Comparison of ENCODE assay signal across 10 cellular contexts in the genomic region with DNA sequence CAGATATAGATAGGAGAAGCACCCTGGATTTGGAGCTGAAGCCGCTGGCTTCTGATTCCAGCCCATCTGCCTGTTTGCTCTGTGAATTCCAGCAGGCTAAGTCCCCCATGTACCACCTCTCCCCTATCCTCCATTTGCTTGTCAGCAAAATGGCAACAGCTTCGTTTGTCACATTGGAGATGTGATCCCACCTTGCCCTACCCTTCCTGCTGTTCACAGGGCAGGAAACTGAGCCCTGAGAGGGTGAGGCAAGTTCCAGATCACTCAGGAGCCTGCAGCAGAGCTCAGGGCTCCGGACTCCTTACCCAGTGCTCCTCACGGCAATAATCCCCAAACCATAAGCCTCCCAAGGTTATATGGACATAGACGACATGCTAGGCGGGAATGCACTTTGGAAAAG. TPM values are rescaled to one million over a fixed set of nuclear protein-coding genes. Genes with fewer than 3 reads are reported as not detected.
DNase-seq lines count a peak whose midpoint lies in the region; ATAC-seq and TF ChIP-seq lines count a peak whose summit lies in the region.
"Had no signal": no experiment of that assay in that cellular context is flagged by ENCODE, and none has a peak within 500 bp of the region (broad histone marks: within the 10 kb centered on the region; RNA-seq: fewer than 3 reads in every experiment).

No MANE protein-coding gene starts in this region.

- peaks cover 98% of the 10 kb centered on the region for H3K4me1 ChIP-seq in suprapubic skin

- no peaks in the 10 kb centered on the region for H3K27me3 ChIP-seq in suprapubic skin

- no peaks in the 10 kb centered on the region for H3K27me3 Mint-ChIP-seq in activated T-cell treated with anti-CD3 and anti-CD28 coated beads, Interleukin-2, amount 50 U/mL, for 24 hours
- H3K27me3 Mint-ChIP-seq in activated naive CD8-positive, alpha-beta T cell treated with anti-CD3 and anti-CD28 coated beads, Interleukin-2, amount 10 ng/mL, durations not matched to agents 7 days and 5 days, result no peaks in the 10 kb centered on the region
- no peaks in the 10 kb centered on the region for H3K27me3 Mint-ChIP-seq in memory B cell

- no peak for TF ChIP-seq CTCF in suprapubic skin (IDR thresholded peaks at IDR 0.05)

- TF ChIP-seq EP300 in suprapubic skin (IDR thresholded peaks at IDR 0.05), result no peak

- POLR2A ChIA-PET in activated naive CD8-positive, alpha-beta T cell treated with anti-CD3 and anti-CD28 coated beads, Interleukin-2, amount 10 ng/mL, durations not matched to agents 7 days and 5 days (lab: Charles Lee), result interaction anchor here (1.0 to 4.5 kb wide), 4 partner anchors 10 to 19 kb away, joined by 3 to 33 read pairs (median 11); no protein-coding TSS in a partner anchor

- peaks cover 5% of the 10 kb centered on the region for H3K36me3 ChIP-seq in suprapubic skin

- H3K36me3 Mint-ChIP-seq in activated T-cell treated with anti-CD3 and anti-CD28 coated beads, Interleukin-2, amount 50 U/mL, for 24 hours (ENCODE audit: low read depth), result peaks cover 98% of the 10 kb centered on the region
- H3K36me3 Mint-ChIP-seq in activated naive CD8-positive, alpha-beta T cell treated with anti-CD3 and anti-CD28 coated beads, Interleukin-2, amount 10 ng/mL, durations not matched to agents 7 days and 5 days, result peaks cover 42% of the 10 kb centered on the region
- H3K36me3 Mint-ChIP-seq in memory B cell, result peaks cover 38% of the 10 kb centered on the region

- no peaks in the 10 kb centered on the region for H3K9me3 Mint-ChIP-seq in activated T-cell treated with anti-CD3 and anti-CD28 coated beads, Interleukin-2, amount 50 U/mL, for 24 hours
- H3K9me3 Mint-ChIP-seq in activated naive CD8-positive, alpha-beta T cell treated with anti-CD3 and anti-CD28 coated beads, Interleukin-2, amount 10 ng/mL, durations not matched to agents 7 days and 5 days, result no peaks in the 10 kb centered on the region
- no peaks in the 10 kb centered on the region for H3K9me3 Mint-ChIP-seq in memory B cell

- H3K4me3 Mint-ChIP-seq in activated T-cell treated with anti-CD3 and anti-CD28 coated beads, Interleukin-2, amount 50 U/mL, for 24 hours, result no peak overlapping the region
- H3K4me3 Mint-ChIP-seq in activated naive CD8-positive, alpha-beta T cell treated with anti-CD3 and anti-CD28 coated beads, Interleukin-2, amount 10 ng/mL, durations not matched to agents 7 days and 5 days, result peak overlapping the region; percentile 72
- peak overlapping the region; percentile 78 for H3K4me3 Mint-ChIP-seq in memory B cell

- no peak overlapping the region for H3K4me3 ChIP-seq in suprapubic skin

- no peaks in the 10 kb centered on the region for H3K9me3 ChIP-seq in suprapubic skin

- peak overlapping the region; percentile 86 for H3K27ac Mint-ChIP-seq in activated T-cell treated with anti-CD3 and anti-CD28 coated beads, Interleukin-2, amount 50 U/mL, for 24 hours
- peak overlapping the region; percentile 80 for H3K27ac Mint-ChIP-seq in activated naive CD8-positive, alpha-beta T cell treated with anti-CD3 and anti-CD28 coated beads, Interleukin-2, amount 10 ng/mL, durations not matched to agents 7 days and 5 days
- H3K27ac Mint-ChIP-seq in memory B cell, result peak overlapping the region; percentile 87

- peak overlapping the region; percentile 83 for H3K27ac ChIP-seq in suprapubic skin

- no peak for DNase-seq in activated T-cell treated with anti-CD3 and anti-CD28 coated beads, Interleukin-2, amount 50 U/mL, for 24 hours
- DNase-seq in activated T-cell treated with anti-CD3 and anti-CD28 coated beads for 4 hours (no peak), memory B cell (ENCODE audit: low spot score in 2 of 2) (no peak), suprapubic skin (ENCODE audit: low spot score in 2 of 2) (no peak), RPMI8226 (no peak)
- no peak for DNase-seq in activated naive CD8-positive, alpha-beta T cell treated with anti-CD3 and anti-CD28 coated beads, Interleukin-2, amount 10 ng/mL, durations not matched to agents 7 days and 5 days
- DNase-seq in effector CD4-positive, alpha-beta T cell, result no peak
- no peak for DNase-seq in activated effector memory CD4-positive, alpha-beta T cell treated with Interleukin-2 at 50 U/mL for 16 hours
- DNase-seq: central memory CD4-positive, alpha-beta T cell; stimulated activated CD4-positive, alpha-beta T cell treated with anti-CD3 and anti-CD28 coated beads, Interleukin-4, amount 100 ng/mL, for 1 hour had no signal

- peaks cover 96% of the 10 kb centered on the region for H3K4me1 Mint-ChIP-seq in activated T-cell treated with anti-CD3 and anti-CD28 coated beads, Interleukin-2, amount 50 U/mL, for 24 hours (ENCODE audit: low read depth)
- H3K4me1 Mint-ChIP-seq in activated naive CD8-positive, alpha-beta T cell treated with anti-CD3 and anti-CD28 coated beads, Interleukin-2, amount 10 ng/mL, durations not matched to agents 7 days and 5 days, result peaks cover 85% of the 10 kb centered on the region
- peaks cover 66% of the 10 kb centered on the region for H3K4me1 Mint-ChIP-seq in memory B cell

- ATAC-seq in activated naive CD8-positive, alpha-beta T cell treated with anti-CD3 and anti-CD28 coated beads, Interleukin-2, amount 10 ng/mL, durations not matched to agents 7 days and 5 days (ENCODE audit: low read depth), result no peak
- ATAC-seq in memory B cell (ENCODE audit: low read depth), result no peak

- 69% methylated on average over 6 of the region's 6 CpGs for WGBS in suprapubic skin

- TF ChIP-seq POLR2A in suprapubic skin (IDR thresholded peaks at IDR 0.05), result no peak

RNA-seq across cellular contexts. Expression of a gene that starts 14.9 kb away (rescaled TPM):
- 10 to 100 TPM; 80.8 to 82.3 TPM for total RNA-seq in activated naive CD8-positive, alpha-beta T cell treated with anti-CD3 and anti-CD28 coated beads, Interleukin-2, amount 10 ng/mL, durations not matched to agents 7 days and 5 days
- total RNA-seq in suprapubic skin, result 1,000 to 10,000 TPM in 1 of 4 donors, 100 to 1,000 TPM in 3; 466 to 1,239 (median 686) TPM

Comparison
In these comparisons a context has a peak if more than half of its experiments do, and no peak if none do; other contexts are left out.
1. RNA of a gene that starts 14.9 kb away (total RNA-seq): 466 to 1,239 TPM in suprapubic skin; 80.8 to 82.3 TPM in activated naive CD8-positive, alpha-beta T cell treated with anti-CD3 and anti-CD28 coated beads, Interleukin-2, amount 10 ng/mL, durations not matched to agents 7 days and 5 days; every median in the first group is over 4 times any median in the second.
2. Peak in every context shown above with its lines, with median percentiles within 50 percentile points of each other: H3K27ac Mint-ChIP-seq.